In genomic region chr18:37393221-37393828, GRCh38 we compare ENCODE assay signal across 15 cellular contexts.
A peak's percentile ranks its signal among the peaks of the same experiment; 100 is the strongest.
DNase-seq lines count a peak whose midpoint lies in the region; ATAC-seq and TF ChIP-seq lines count a peak whose summit lies in the region.
"Had no signal": no experiment of that assay in that cellular context is flagged by ENCODE, and none has a peak within 500 bp of the region (broad histone marks: within the 10 kb centered on the region; RNA-seq: fewer than 3 reads in every experiment).

No MANE protein-coding gene starts in this region.

- peaks cover 11% of the 10 kb centered on the region for H3K36me3 Mint-ChIP-seq in GM23338 (ENCODE audit: low read depth)
- H3K36me3 Mint-ChIP-seq: activated naive CD4-positive, alpha-beta T cell treated with anti-CD3 and anti-CD28 coated beads, Interleukin-2, amount 50 U/mL, for 72 hours had no signal

- no peaks in the 10 kb centered on the region for H4K20me1 ChIP-seq in GM23338 (replicated peaks; ENCODE audit: insufficient read depth)

- H3K9me2 ChIP-seq in GM23338 (ENCODE audit: insufficient read depth) = no peaks in the 10 kb centered on the region

- 21 to 32% (median 30%) methylated on average over 5 to 6 of the region's 6 CpGs for WGBS in psoas muscle, 3 donors

- no peak overlapping the region for H3K27ac Mint-ChIP-seq in GM23338
- H3K27ac Mint-ChIP-seq: activated CD8-positive, alpha-beta T cell treated with anti-CD3 and anti-CD28 coated beads for 36 hours; activated naive CD4-positive, alpha-beta T cell treated with anti-CD3 and anti-CD28 coated beads, Interleukin-2, amount 50 U/mL, for 72 hours had no signal

- peak overlapping the region; percentile 84 for H3K4me2 ChIP-seq in GM23338
- H3K4me2 ChIP-seq: KMS-11 had no signal

- peaks cover 25% of the 10 kb centered on the region for H3K9me3 Mint-ChIP-seq in GM23338
- H3K9me3 Mint-ChIP-seq: activated CD8-positive, alpha-beta T cell treated with anti-CD3 and anti-CD28 coated beads for 36 hours; activated naive CD4-positive, alpha-beta T cell treated with anti-CD3 and anti-CD28 coated beads, Interleukin-2, amount 50 U/mL, for 72 hours had no signal

- peak; percentile 9; the same call in 2 of the 3 replicates for ATAC-seq in GM23338
- ATAC-seq in psoas muscle = no peak
- ATAC-seq: activated CD8-positive, alpha-beta T cell treated with anti-CD3 and anti-CD28 coated beads for 36 hours had no signal

- H3K4me3 ChIP-seq in GM23338 (peak overlapping the region; percentile 58), psoas muscle (peak overlapping the region; percentile 59)

- H3K4me1 Mint-ChIP-seq in GM23338 = peaks cover 18% of the 10 kb centered on the region

- H3K27me3 Mint-ChIP-seq in GM23338 (ENCODE audit: insufficient read depth, low read depth, poor library complexity) = peaks cover 26% of the 10 kb centered on the region

- peak overlapping the region; percentile 66 for H3K4me3 Mint-ChIP-seq in GM23338
- H3K4me3 Mint-ChIP-seq: activated CD8-positive, alpha-beta T cell treated with anti-CD3 and anti-CD28 coated beads for 36 hours had no signal

- H3K9me3 ChIP-seq in psoas muscle = no peaks in the 10 kb centered on the region

- H3K27me3 ChIP-seq in GM23338 (ENCODE audit: insufficient read depth) (peaks cover 25% of the 10 kb centered on the region), psoas muscle (ENCODE audit: insufficient read depth in 3 of 3, low read length in 2 of 3) (peaks cover 0 to 28% (median 7%) of the 10 kb centered on the region in 3 donors)

- H3K79me2 ChIP-seq in GM23338 (replicated peaks; ENCODE audit: insufficient read depth) = no peaks in the 10 kb centered on the region

- H3K36me3 ChIP-seq in GM23338 (ENCODE audit: insufficient read depth) (no peaks in the 10 kb centered on the region), psoas muscle (ENCODE audit: insufficient read depth in 1 of 2, low read depth in 1 of 2) (no peaks in the 10 kb centered on the region)
- H3K36me3 ChIP-seq: tibial artery had no signal

- H3F3A ChIP-seq in GM23338 (replicated peaks; ENCODE audit: low read depth) = no peaks in the 10 kb centered on the region

- DNase-seq in GM23338 (ENCODE audit: low spot score) = no peak
- DNase-seq in NCI-H69 (lab: John Stamatoyannopoulos, UW) = peak; percentile 83
- DNase-seq in head of caudate nucleus = peak in 36 of 42 donors; percentile 25 to 81 (median 54)
- no peak for DNase-seq in psoas muscle
- no peak for DNase-seq in activated CD8-positive, alpha-beta memory T cell treated with anti-CD3 and anti-CD28 coated beads for 24 hours
- DNase-seq in T-helper 2 cell = no peak
- DNase-seq in RKO (ENCODE audit: low spot score) = no peak
- DNase-seq in NCI-H1930 (lab: John Stamatoyannopoulos, UW) = no peak
- DNase-seq: DND-41; effector CD8-positive, alpha-beta T cell; stimulated activated CD4-positive, alpha-beta T cell treated with anti-CD3 and anti-CD28 coated beads, Interleukin-2, amount 100 ng/mL, for 48 hours had no signal

- H3K4me1 ChIP-seq in GM23338 (ENCODE audit: insufficient read depth) (peaks cover 15% of the 10 kb centered on the region), psoas muscle (no peaks in the 10 kb centered on the region)

- TF ChIP-seq CTCF in GM23338 (conservative IDR thresholded peaks at IDR 0.05; ENCODE audit: low read depth in 2 of 2) = no peak
- TF ChIP-seq CTCF in psoas muscle (IDR thresholded peaks at IDR 0.05) = no peak

- H3K27ac ChIP-seq in GM23338 (ENCODE audit: low read depth) (no peak overlapping the region), psoas muscle (no peak overlapping the region)
- H3K27ac ChIP-seq: KMS-11, tibial artery had no signal

- intact Hi-C loops in head of caudate nucleus (cut with DNase I) = no loop called here
- intact Hi-C loops in psoas muscle (cut with DNase I) = no loop called here

- H2AFZ ChIP-seq in GM23338 = no peak overlapping the region

TF ChIP-seq in GM23338, 12 proteins besides CTCF, POLR2A, EP300 and RAD21:
- TF ChIP-seq, protein P1, sequence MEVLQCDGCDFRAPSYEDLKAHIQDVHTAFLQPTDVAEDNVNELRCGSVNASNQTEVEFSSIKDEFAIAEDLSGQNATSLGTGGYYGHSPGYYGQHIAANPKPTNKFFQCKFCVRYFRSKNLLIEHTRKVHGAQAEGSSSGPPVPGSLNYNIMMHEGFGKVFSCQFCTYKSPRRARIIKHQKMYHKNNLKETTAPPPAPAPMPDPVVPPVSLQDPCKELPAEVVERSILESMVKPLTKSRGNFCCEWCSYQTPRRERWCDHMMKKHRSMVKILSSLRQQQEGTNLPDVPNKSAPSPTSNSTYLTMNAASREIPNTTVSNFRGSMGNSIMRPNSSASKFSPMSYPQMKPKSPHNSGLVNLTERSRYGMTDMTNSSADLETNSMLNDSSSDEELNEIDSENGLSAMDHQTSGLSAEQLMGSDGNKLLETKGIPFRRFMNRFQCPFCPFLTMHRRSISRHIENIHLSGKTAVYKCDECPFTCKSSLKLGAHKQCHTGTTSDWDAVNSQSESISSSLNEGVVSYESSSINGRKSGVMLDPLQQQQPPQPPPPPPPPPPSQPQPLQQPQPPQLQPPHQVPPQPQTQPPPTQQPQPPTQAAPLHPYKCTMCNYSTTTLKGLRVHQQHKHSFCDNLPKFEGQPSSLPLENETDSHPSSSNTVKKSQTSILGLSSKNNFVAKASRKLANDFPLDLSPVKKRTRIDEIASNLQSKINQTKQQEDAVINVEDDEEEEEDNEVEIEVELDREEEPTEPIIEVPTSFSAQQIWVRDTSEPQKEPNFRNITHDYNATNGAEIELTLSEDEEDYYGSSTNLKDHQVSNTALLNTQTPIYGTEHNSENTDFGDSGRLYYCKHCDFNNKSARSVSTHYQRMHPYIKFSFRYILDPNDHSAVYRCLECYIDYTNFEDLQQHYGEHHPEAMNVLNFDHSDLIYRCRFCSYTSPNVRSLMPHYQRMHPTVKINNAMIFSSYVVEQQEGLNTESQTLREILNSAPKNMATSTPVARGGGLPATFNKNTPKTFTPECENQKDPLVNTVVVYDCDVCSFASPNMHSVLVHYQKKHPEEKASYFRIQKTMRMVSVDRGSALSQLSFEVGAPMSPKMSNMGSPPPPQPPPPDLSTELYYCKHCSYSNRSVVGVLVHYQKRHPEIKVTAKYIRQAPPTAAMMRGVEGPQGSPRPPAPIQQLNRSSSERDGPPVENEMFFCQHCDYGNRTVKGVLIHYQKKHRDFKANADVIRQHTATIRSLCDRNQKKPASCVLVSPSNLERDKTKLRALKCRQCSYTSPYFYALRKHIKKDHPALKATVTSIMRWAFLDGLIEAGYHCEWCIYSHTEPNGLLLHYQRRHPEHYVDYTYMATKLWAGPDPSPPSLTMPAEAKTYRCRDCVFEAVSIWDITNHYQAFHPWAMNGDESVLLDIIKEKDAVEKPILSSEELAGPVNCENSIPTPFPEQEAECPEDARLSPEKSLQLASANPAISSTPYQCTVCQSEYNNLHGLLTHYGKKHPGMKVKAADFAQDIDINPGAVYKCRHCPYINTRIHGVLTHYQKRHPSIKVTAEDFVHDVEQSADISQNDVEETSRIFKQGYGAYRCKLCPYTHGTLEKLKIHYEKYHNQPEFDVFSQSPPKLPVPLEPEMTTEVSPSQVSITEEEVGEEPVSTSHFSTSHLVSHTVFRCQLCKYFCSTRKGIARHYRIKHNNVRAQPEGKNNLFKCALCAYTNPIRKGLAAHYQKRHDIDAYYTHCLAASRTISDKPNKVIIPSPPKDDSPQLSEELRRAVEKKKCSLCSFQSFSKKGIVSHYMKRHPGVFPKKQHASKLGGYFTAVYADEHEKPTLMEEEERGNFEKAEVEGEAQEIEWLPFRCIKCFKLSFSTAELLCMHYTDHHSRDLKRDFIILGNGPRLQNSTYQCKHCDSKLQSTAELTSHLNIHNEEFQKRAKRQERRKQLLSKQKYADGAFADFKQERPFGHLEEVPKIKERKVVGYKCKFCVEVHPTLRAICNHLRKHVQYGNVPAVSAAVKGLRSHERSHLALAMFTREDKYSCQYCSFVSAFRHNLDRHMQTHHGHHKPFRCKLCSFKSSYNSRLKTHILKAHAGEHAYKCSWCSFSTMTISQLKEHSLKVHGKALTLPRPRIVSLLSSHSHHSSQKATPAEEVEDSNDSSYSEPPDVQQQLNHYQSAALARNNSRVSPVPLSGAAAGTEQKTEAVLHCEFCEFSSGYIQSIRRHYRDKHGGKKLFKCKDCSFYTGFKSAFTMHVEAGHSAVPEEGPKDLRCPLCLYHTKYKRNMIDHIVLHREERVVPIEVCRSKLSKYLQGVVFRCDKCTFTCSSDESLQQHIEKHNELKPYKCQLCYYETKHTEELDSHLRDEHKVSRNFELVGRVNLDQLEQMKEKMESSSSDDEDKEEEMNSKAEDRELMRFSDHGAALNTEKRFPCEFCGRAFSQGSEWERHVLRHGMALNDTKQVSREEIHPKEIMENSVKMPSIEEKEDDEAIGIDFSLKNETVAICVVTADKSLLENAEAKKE (CRISPR knock-in tag; IDR thresholded peaks at IDR 0.05) = no peak
- TF ChIP-seq NANOG (IDR thresholded peaks at IDR 0.05; ENCODE audit: borderline replicate concordance) = no peak
TF ChIP-seq in GM23338: peak in this region for 0.

Comparison
In these comparisons a context has a peak if more than half of its experiments do, and no peak if none do; other contexts are left out.
1. DNase-seq: peak in NCI-H69 (single experiment) and head of caudate nucleus (36 of 42); none in GM23338 (single experiment), psoas muscle (0 of 2), activated CD8-positive, alpha-beta memory T cell treated with anti-CD3 and anti-CD28 coated beads for 24 hours (single experiment), T-helper 2 cell (0 of 5), RKO (single experiment) and NCI-H1930 (0 of 2).